Comparison of ENCODE assay signal across 13 cellular contexts in the genomic region with DNA sequence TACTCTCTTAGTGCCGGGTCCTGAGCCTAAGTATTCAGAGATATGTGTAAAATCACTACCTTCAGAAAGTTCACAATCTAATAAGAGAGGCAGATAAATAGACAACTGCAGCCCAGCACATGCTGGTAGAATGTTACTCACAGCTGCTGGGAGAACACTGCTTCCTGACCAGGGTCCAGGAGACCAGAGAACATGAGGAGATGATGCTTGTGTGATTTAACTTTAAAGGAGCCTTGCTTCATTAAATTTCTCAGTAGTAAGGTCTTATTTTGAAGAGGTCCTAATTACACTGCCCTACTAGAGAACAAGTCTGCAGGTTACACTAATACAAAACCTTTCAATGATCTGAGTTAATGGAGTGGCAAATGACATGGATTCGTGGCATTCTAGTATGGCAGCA.
DNase-seq lines count a peak whose midpoint lies in the region; ATAC-seq and TF ChIP-seq lines count a peak whose summit lies in the region.
"Had no signal": no experiment of that assay in that cellular context is flagged by ENCODE, and none has a peak within 500 bp of the region (broad histone marks: within the 10 kb centered on the region; RNA-seq: fewer than 3 reads in every experiment).

No MANE protein-coding gene starts in this region.

- no peak for TF ChIP-seq RAD21 in IMR-90 (IDR thresholded peaks at IDR 0.05; ENCODE audit: low read length)

- H3K4me2 ChIP-seq in IMR-90 (ENCODE audit: low read depth, low read length), result no peak overlapping the region

- H3K27me3 ChIP-seq in IMR-90 (ENCODE audit: control insufficient read depth, insufficient read depth, low read length), result no peaks in the 10 kb centered on the region
- H3K27me3 ChIP-seq: MG63 had no signal

- H2AK5ac ChIP-seq in IMR-90 (ENCODE audit: low read depth, low read length), result no peak overlapping the region; the same call in 1 of the 2 replicates

- no peak overlapping the region for H2AFZ ChIP-seq in IMR-90 (replicated peaks; ENCODE audit: low read length, poor library complexity)

- H3K9me3 Mint-ChIP-seq in activated naive CD4-positive, alpha-beta T cell treated with anti-CD3 and anti-CD28 coated beads, Interleukin-2, amount 10 ng/mL, durations not matched to agents 7 days and 5 days, result peaks cover 27% of the 10 kb centered on the region
- H3K9me3 Mint-ChIP-seq in activated naive CD8-positive, alpha-beta T cell (ENCODE audit: low read depth), result peaks cover 15% of the 10 kb centered on the region
- no peaks in the 10 kb centered on the region for H3K9me3 Mint-ChIP-seq in stimulated activated memory B cell treated with anti-CD40 and anti-IgM and Interleukin-4, amounts not matched to agents 10 μg/mL and 1 μg/mL and 100 μg/mL, for 72 hours

- H3K56ac ChIP-seq in IMR-90 (ENCODE audit: extremely low read depth, insufficient read depth, low read length), result no peak overlapping the region

- no peak overlapping the region for H4K8ac ChIP-seq in IMR-90 (ENCODE audit: low read depth in 2 of 2, low read length in 2 of 2)

- H3K36me3 ChIP-seq in IMR-90 (ENCODE audit: control insufficient read depth, insufficient read depth, low read length), result no peaks in the 10 kb centered on the region
- H3K36me3 ChIP-seq: MG63 had no signal

- in situ Hi-C loops in IMR-90 (cut with MboI; ENCODE audit: low sequenced_read_pairs), result no loop called here

- H3K27ac Mint-ChIP-seq in activated naive CD4-positive, alpha-beta T cell treated with anti-CD3 and anti-CD28 coated beads, Interleukin-2, amount 10 ng/mL, durations not matched to agents 7 days and 5 days, result peak overlapping the region; percentile 60
- H3K27ac Mint-ChIP-seq in activated naive CD8-positive, alpha-beta T cell, result peak overlapping the region; percentile 82
- peak overlapping the region; percentile 17 for H3K27ac Mint-ChIP-seq in stimulated activated memory B cell treated with anti-CD40 and anti-IgM and Interleukin-4, amounts not matched to agents 10 μg/mL and 1 μg/mL and 100 μg/mL, for 72 hours
- H3K27ac Mint-ChIP-seq: activated naive CD4-positive, alpha-beta T cell treated with anti-CD3 and anti-CD28 coated beads, Interleukin-2, amount 50 U/mL, for 72 hours had no signal

- no peaks in the 10 kb centered on the region for H3K9me1 ChIP-seq in IMR-90 (ENCODE audit: insufficient read depth, low read length)

- no peak overlapping the region for H4K5ac ChIP-seq in IMR-90 (ENCODE audit: low read depth, low read length)

- H3K18ac ChIP-seq in IMR-90 (ENCODE audit: low read depth, low read length), result no peak overlapping the region

- H3K4me3 ChIP-seq in IMR-90 (ENCODE audit: insufficient read depth, low read depth, low read length), result no peak overlapping the region
- H3K4me3 ChIP-seq: MG63 had no signal

- peaks cover 6% of the 10 kb centered on the region; the same call in 1 of the 2 replicates for H3K4me1 ChIP-seq in IMR-90 (ENCODE audit: control insufficient read depth, insufficient read depth, low read length)

- dilution Hi-C loops in IMR-90 (cut with HindIII; ENCODE audit: low sequenced_read_pairs, unreplicated experiment), result no loop called here

- no peak for TF ChIP-seq CTCF in IMR-90 (conservative IDR thresholded peaks at IDR 0.05; ENCODE audit: low read depth, low read length)

- H3K36me3 Mint-ChIP-seq in activated naive CD4-positive, alpha-beta T cell treated with anti-CD3 and anti-CD28 coated beads, Interleukin-2, amount 10 ng/mL, durations not matched to agents 7 days and 5 days, result peaks cover 55% of the 10 kb centered on the region
- peaks cover 24% of the 10 kb centered on the region for H3K36me3 Mint-ChIP-seq in activated naive CD8-positive, alpha-beta T cell
- H3K36me3 Mint-ChIP-seq in stimulated activated memory B cell treated with anti-CD40 and anti-IgM and Interleukin-4, amounts not matched to agents 10 μg/mL and 1 μg/mL and 100 μg/mL, for 72 hours, result peaks cover 7% of the 10 kb centered on the region

- no peak overlapping the region for H3K9ac ChIP-seq in IMR-90 (ENCODE audit: low read depth, low read length)

- intact Hi-C loops in IMR-90 (cut with micrococcal nuclease) (no loop called here), Right ventricle myocardium inferior (cut with DNase I) (no loop called here)

- no peak overlapping the region for H3K27ac ChIP-seq in IMR-90 (ENCODE audit: insufficient read depth, low read length)

- no peaks in the 10 kb centered on the region for H3K9me3 ChIP-seq in IMR-90 (ENCODE audit: control insufficient read depth, insufficient read depth, low read length)
- H3K9me3 ChIP-seq: MG63 had no signal

- peak overlapping the region; percentile 5; the same call in 1 of the 2 replicates for H3K4ac ChIP-seq in IMR-90 (ENCODE audit: low read depth, low read length)

- no peak overlapping the region for H3K4me3 Mint-ChIP-seq in activated naive CD4-positive, alpha-beta T cell treated with anti-CD3 and anti-CD28 coated beads, Interleukin-2, amount 10 ng/mL, durations not matched to agents 7 days and 5 days
- peak overlapping the region; percentile 17 for H3K4me3 Mint-ChIP-seq in activated naive CD8-positive, alpha-beta T cell
- H3K4me3 Mint-ChIP-seq in stimulated activated memory B cell treated with anti-CD40 and anti-IgM and Interleukin-4, amounts not matched to agents 10 μg/mL and 1 μg/mL and 100 μg/mL, for 72 hours, result no peak overlapping the region

- peak overlapping the region; percentile 40; the same call in 1 of the 2 replicates for H3K23ac ChIP-seq in IMR-90 (ENCODE audit: low read depth, low read length)

- 0 out of 2 replicates have a peak overlapping the region, but pooled peaks have one; percentile 4 for H3K14ac ChIP-seq in IMR-90 (replicated peaks; ENCODE audit: low read depth, low read length)

- no CpG with 5 or more reads among the region's 2 CpGs for WGBS in IMR-90 (ENCODE audit: extremely low coverage in 2 of 2, insufficient read length in 1 of 2), 2 experiments

- no peak for DNase-seq in activated naive CD4-positive, alpha-beta T cell treated with anti-CD3 and anti-CD28 coated beads, Interleukin-2, amount 10 ng/mL, durations not matched to agents 7 days and 5 days
- no peak for DNase-seq in activated naive CD4-positive, alpha-beta T cell (lab: John Stamatoyannopoulos, UW)
- DNase-seq in IMR-90, result peak; percentile 14
- DNase-seq in Right ventricle myocardium inferior (ENCODE audit: missing footprints), result no peak
- no peak for DNase-seq in anterior cingulate cortex (lab: John Stamatoyannopoulos, UW)
- DNase-seq in hypothalamus (lab: John Stamatoyannopoulos, UW), result no peak
- DNase-seq: glutamatergic neuron, kidney, NCI-H2171 had no signal

- H2BK5ac ChIP-seq in IMR-90 (ENCODE audit: low read depth, low read length, poor library complexity, severe bottlenecking), result no peak overlapping the region

- H3K79me1 ChIP-seq in IMR-90 (ENCODE audit: low read depth in 1 of 2, low read length in 2 of 2), result no peaks in the 10 kb centered on the region

- H3K27me3 Mint-ChIP-seq in activated naive CD4-positive, alpha-beta T cell treated with anti-CD3 and anti-CD28 coated beads, Interleukin-2, amount 10 ng/mL, durations not matched to agents 7 days and 5 days, result no peaks in the 10 kb centered on the region
- no peaks in the 10 kb centered on the region for H3K27me3 Mint-ChIP-seq in activated naive CD8-positive, alpha-beta T cell
- peaks cover 38% of the 10 kb centered on the region for H3K27me3 Mint-ChIP-seq in stimulated activated memory B cell treated with anti-CD40 and anti-IgM and Interleukin-4, amounts not matched to agents 10 μg/mL and 1 μg/mL and 100 μg/mL, for 72 hours

- peaks cover 86% of the 10 kb centered on the region for H3K4me1 Mint-ChIP-seq in activated naive CD4-positive, alpha-beta T cell treated with anti-CD3 and anti-CD28 coated beads, Interleukin-2, amount 10 ng/mL, durations not matched to agents 7 days and 5 days
- H3K4me1 Mint-ChIP-seq in activated naive CD8-positive, alpha-beta T cell (ENCODE audit: low read depth), result peaks cover 86% of the 10 kb centered on the region
- H3K4me1 Mint-ChIP-seq in stimulated activated memory B cell treated with anti-CD40 and anti-IgM and Interleukin-4, amounts not matched to agents 10 μg/mL and 1 μg/mL and 100 μg/mL, for 72 hours, result peaks cover 57% of the 10 kb centered on the region

- H2AK9ac ChIP-seq in IMR-90 (replicated peaks; ENCODE audit: low read depth, low read length, poor library complexity), result no peak overlapping the region

- no peak overlapping the region for H4K91ac ChIP-seq in IMR-90 (ENCODE audit: insufficient read depth, low read depth, low read length)

- ATAC-seq in IMR-90 (ENCODE audit: low read depth), result 0 out of 2 replicates have a peak, but pooled peaks have one; percentile 11
- no peak for ATAC-seq in stimulated activated memory B cell treated with anti-CD40 and anti-IgM and Interleukin-4, amounts not matched to agents 10 μg/mL and 1 μg/mL and 100 μg/mL, for 72 hours
- ATAC-seq in Right ventricle myocardium inferior, result no peak

- no peak overlapping the region for H2BK20ac ChIP-seq in IMR-90 (ENCODE audit: low read depth, low read length)

- POLR2A ChIA-PET in IMR-90 (lab: Charles Lee; ENCODE audit: unreplicated experiment), result no interaction called here

- H2BK120ac ChIP-seq in IMR-90 (ENCODE audit: low read depth, low read length), result peak overlapping the region; percentile 6; the same call in 1 of the 2 replicates

- 0 out of 3 replicates have a peak overlapping the region, but pooled peaks have one; percentile 7 for H2BK15ac ChIP-seq in IMR-90 (ENCODE audit: low read depth, low read length)

- H4K20me1 ChIP-seq in IMR-90 (ENCODE audit: insufficient read depth, low read length), result no peaks in the 10 kb centered on the region

- CTCF ChIA-PET in activated naive CD4-positive, alpha-beta T cell treated with anti-CD3 and anti-CD28 coated beads, Interleukin-2, amount 10 ng/mL, durations not matched to agents 7 days and 5 days (lab: Charles Lee), result interaction anchor here (1.2 kb wide), 1 partner anchor 10 kb away, joined by 3 read pairs; no protein-coding TSS in a partner anchor
- CTCF ChIA-PET in IMR-90 (lab: Yijun Ruan, JAX), result interaction anchor here (0.7 kb wide), 1 partner anchor 205 kb away, joined by 3 read pairs; no protein-coding TSS in a partner anchor

- TF ChIP-seq POLR2A in IMR-90 (IDR thresholded peaks at IDR 0.05; ENCODE audit: low read depth, low read length), result no peak

- no TSS peak for BruUV-seq in IMR-90 (replicated peaks; lab: Mats Ljungman, UMichigan)

TF ChIP-seq in IMR-90, 13 proteins besides CTCF, POLR2A, EP300 and RAD21:
- no peak for TF ChIP-seq NFE2L2 (IDR thresholded peaks at IDR 0.05; ENCODE audit: low read depth, low read length)
TF ChIP-seq in IMR-90: peak in this region for 0.

Comparison
In these comparisons a context has a peak if more than half of its experiments do, and no peak if none do; other contexts are left out.
1. H3K27ac Mint-ChIP-seq: peak in every context shown above with its lines; median percentile 82 in activated naive CD8-positive, alpha-beta T cell; 60 in activated naive CD4-positive, alpha-beta T cell treated with anti-CD3 and anti-CD28 coated beads, Interleukin-2, amount 10 ng/mL, durations not matched to agents 7 days and 5 days; 17 in stimulated activated memory B cell treated with anti-CD40 and anti-IgM and Interleukin-4, amounts not matched to agents 10 μg/mL and 1 μg/mL and 100 μg/mL, for 72 hours.